1 cellular context compared by ENCODE assay signal in the genomic region with DNA sequence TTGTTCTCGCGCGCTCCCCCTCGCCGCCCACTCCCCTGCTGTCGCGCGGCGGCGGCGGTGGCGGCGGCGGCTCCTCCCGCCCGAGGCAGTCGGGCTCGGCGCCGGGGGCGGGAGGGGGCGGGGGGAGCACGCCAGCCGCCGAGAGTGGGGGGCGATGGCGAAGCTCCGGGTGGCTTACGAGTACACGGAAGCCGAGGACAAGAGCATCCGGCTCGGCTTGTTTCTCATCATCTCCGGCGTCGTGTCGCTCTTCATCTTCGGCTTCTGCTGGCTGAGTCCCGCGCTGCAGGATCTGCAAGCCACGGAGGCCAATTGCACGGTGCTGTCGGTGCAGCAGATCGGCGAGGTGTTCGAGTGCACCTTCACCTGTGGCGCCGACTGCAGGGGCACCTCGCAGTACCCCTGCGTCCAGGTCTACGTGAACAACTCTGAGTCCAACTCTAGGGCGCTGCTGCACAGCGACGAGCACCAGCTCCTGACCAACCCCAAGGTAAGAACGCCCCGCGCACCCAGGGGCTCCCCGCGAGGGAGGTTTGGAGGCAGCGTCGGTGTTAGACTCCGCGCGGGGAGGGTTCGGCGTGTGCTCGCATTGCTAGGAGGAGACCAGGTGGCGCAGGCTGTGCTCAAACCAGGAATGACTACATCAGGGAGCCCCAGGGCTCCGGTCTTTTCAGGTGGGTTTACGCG.
TF ChIP-seq lines count a peak whose summit lies in the region.

No MANE protein-coding gene starts in this region.

TF ChIP-seq in HepG2, 621 proteins besides CTCF, POLR2A, EP300 and RAD21 (continued from another document):
- TF ChIP-seq, protein P1, sequence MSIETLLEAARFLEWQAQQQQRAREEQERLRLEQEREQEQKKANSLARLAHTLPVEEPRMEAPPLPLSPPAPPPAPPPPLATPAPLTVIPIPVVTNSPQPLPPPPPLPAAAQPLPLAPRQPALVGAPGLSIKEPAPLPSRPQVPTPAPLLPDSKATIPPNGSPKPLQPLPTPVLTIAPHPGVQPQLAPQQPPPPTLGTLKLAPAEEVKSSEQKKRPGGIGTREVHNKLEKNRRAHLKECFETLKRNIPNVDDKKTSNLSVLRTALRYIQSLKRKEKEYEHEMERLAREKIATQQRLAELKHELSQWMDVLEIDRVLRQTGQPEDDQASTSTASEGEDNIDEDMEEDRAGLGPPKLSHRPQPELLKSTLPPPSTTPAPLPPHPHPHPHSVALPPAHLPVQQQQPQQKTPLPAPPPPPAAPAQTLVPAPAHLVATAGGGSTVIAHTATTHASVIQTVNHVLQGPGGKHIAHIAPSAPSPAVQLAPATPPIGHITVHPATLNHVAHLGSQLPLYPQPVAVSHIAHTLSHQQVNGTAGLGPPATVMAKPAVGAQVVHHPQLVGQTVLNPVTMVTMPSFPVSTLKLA (IDR thresholded peaks at IDR 0.05): no peak
- TF ChIP-seq DNMT1 (CRISPR knock-in tag; IDR thresholded peaks at IDR 0.05) (no peak), ZNF446 (CRISPR knock-in tag; IDR thresholded peaks at IDR 0.05) (0 out of 2 replicates have a peak, but pooled peaks have one; percentile 56), ZFP90 (CRISPR knock-in tag; IDR thresholded peaks at IDR 0.05; ENCODE audit: borderline replicate concordance) (no peak), ZNF337 (CRISPR knock-in tag; IDR thresholded peaks at IDR 0.05; ENCODE audit: borderline replicate concordance, low read depth) (no peak), ETV6 (CRISPR knock-in tag; conservative IDR thresholded peaks at IDR 0.05) (no peak)
- TF ChIP-seq, protein P2, sequence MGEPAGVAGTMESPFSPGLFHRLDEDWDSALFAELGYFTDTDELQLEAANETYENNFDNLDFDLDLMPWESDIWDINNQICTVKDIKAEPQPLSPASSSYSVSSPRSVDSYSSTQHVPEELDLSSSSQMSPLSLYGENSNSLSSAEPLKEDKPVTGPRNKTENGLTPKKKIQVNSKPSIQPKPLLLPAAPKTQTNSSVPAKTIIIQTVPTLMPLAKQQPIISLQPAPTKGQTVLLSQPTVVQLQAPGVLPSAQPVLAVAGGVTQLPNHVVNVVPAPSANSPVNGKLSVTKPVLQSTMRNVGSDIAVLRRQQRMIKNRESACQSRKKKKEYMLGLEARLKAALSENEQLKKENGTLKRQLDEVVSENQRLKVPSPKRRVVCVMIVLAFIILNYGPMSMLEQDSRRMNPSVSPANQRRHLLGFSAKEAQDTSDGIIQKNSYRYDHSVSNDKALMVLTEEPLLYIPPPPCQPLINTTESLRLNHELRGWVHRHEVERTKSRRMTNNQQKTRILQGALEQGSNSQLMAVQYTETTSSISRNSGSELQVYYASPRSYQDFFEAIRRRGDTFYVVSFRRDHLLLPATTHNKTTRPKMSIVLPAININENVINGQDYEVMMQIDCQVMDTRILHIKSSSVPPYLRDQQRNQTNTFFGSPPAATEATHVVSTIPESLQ (CRISPR knock-in tag; conservative IDR thresholded peaks at IDR 0.05): no peak
- TF ChIP-seq, protein P3, sequence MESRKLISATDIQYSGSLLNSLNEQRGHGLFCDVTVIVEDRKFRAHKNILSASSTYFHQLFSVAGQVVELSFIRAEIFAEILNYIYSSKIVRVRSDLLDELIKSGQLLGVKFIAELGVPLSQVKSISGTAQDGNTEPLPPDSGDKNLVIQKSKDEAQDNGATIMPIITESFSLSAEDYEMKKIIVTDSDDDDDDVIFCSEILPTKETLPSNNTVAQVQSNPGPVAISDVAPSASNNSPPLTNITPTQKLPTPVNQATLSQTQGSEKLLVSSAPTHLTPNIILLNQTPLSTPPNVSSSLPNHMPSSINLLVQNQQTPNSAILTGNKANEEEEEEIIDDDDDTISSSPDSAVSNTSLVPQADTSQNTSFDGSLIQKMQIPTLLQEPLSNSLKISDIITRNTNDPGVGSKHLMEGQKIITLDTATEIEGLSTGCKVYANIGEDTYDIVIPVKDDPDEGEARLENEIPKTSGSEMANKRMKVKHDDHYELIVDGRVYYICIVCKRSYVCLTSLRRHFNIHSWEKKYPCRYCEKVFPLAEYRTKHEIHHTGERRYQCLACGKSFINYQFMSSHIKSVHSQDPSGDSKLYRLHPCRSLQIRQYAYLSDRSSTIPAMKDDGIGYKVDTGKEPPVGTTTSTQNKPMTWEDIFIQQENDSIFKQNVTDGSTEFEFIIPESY (CRISPR knock-in tag; IDR thresholded peaks at IDR 0.05): no peak
TF ChIP-seq in HepG2: peak in this region for 42.
